ENCODE assay signal across 24 cellular contexts in genomic region chr12:106389181-106389580, GRCh38. TPM values are rescaled to one million over a fixed set of nuclear protein-coding genes. Genes with fewer than 3 reads are reported as not detected.
DNase-seq lines count a peak whose midpoint lies in the region; ATAC-seq, FAIRE-seq and TF ChIP-seq lines count a peak whose summit lies in the region.
"Had no signal": no experiment of that assay in that cellular context is flagged by ENCODE, and none has a peak within 500 bp of the region (broad histone marks: within the 10 kb centered on the region; RNA-seq: fewer than 3 reads in every experiment).

No MANE protein-coding gene starts in this region.

- H3K9me3 Mint-ChIP-seq in MCF 10A (ENCODE audit: unreplicated experiment), result no peaks in the 10 kb centered on the region
- no peaks in the 10 kb centered on the region for H3K9me3 Mint-ChIP-seq in activated naive CD4-positive, alpha-beta T cell treated with anti-CD3 and anti-CD28 coated beads, Interleukin-2, amount 50 U/mL, for 72 hours
- H3K9me3 Mint-ChIP-seq: CD4-positive, alpha-beta memory T cell; HFFc6 had no signal

- H3K4me1 Mint-ChIP-seq in MCF 10A (ENCODE audit: insufficient read depth, unreplicated experiment), result no peaks in the 10 kb centered on the region
- H3K4me1 Mint-ChIP-seq: CD4-positive, alpha-beta memory T cell had no signal

- POLR2A ChIA-PET in MCF 10A (lab: Yijun Ruan, JAX), result no interaction called here

- FAIRE-seq in bronchial epithelial cell (lab: Jason Lieb, UNC), result peak; percentile 13
- FAIRE-seq: A549, GM12892, GM19239, H54 had no signal

- TF ChIP-seq POLR2A in breast epithelium (IDR thresholded peaks at IDR 0.05), result no peak

- peak overlapping the region; percentile 23 for H3K27ac Mint-ChIP-seq in MCF 10A (ENCODE audit: low read depth, unreplicated experiment)
- no peak overlapping the region for H3K27ac Mint-ChIP-seq in activated naive CD4-positive, alpha-beta T cell treated with anti-CD3 and anti-CD28 coated beads, Interleukin-2, amount 50 U/mL, for 72 hours
- H3K27ac Mint-ChIP-seq: CD4-positive, alpha-beta memory T cell; HFFc6 had no signal

- BruUV-seq in MCF 10A (replicated peaks; lab: Mats Ljungman, UMichigan), result no TSS peak

- TF ChIP-seq CTCF in MCF 10A (IDR thresholded peaks at IDR 0.05; ENCODE audit: unreplicated experiment), result no peak
- no peak for TF ChIP-seq CTCF in breast epithelium (IDR thresholded peaks at IDR 0.05)
- no peak for TF ChIP-seq CTCF in bronchial epithelial cell (IDR thresholded peaks at IDR 0.05; ENCODE audit: insufficient read depth, low read length, severe bottlenecking)

- H3K4me3 Mint-ChIP-seq in MCF 10A (ENCODE audit: unreplicated experiment), result no peak overlapping the region
- H3K4me3 Mint-ChIP-seq: CD4-positive, alpha-beta memory T cell; HFFc6 had no signal

- intact Hi-C loops in MCF 10A (cut with micrococcal nuclease) (loop anchor here (10.0 kb wide), 1 partner anchor 706 kb away; the partner anchor contains the start of gene CRY1), breast epithelium (cut with DNase I; ENCODE audit: low total_unique reads) (loop anchor here (10.0 kb wide), 1 partner anchor 456 kb away; no protein-coding TSS in a partner anchor)

- DNase-seq in MCF 10A (ENCODE audit: unreplicated experiment) (no peak), breast epithelium (ENCODE audit: low spot score in 2 of 2) (no peak), bronchial epithelial cell (ENCODE audit: low read depth) (no peak), fibroblast of peridontal ligament (ENCODE audit: extremely low read depth) (peak; percentile 30), inferior parietal cortex (ENCODE audit: extremely low spot score) (peak; percentile 20)
- DNase-seq in activated naive CD4-positive, alpha-beta T cell treated with anti-CD3 and anti-CD28 coated beads, Interleukin-2, amount 50 U/mL, for 72 hours (ENCODE audit: low spot score in 2 of 2), result no peak
- DNase-seq: 8988T; ACHN; C1 segment of cervical spinal cord; Calu3; CD4-positive, alpha-beta memory T cell; COR-L47; DMS53; DMS79 treated with DMSO at 0.1 percent for 48 hours; GF-D8; GOT3; HFFc6 had no signal

- CTCF ChIA-PET in MCF 10A (lab: Yijun Ruan, JAX), result interaction anchor here (0.7 to 5.2 kb wide), 4 partner anchors 31 to 531 kb away, joined by 3 to 58 read pairs (median 8); no protein-coding TSS in a partner anchor

- H3K27me3 ChIP-seq in breast epithelium (no peaks in the 10 kb centered on the region), bronchial epithelial cell (ENCODE audit: control insufficient read depth, insufficient read depth, low read length) (no peaks in the 10 kb centered on the region)

- H3K36me3 Mint-ChIP-seq in MCF 10A (ENCODE audit: insufficient read depth, unreplicated experiment), result peaks cover 30% of the 10 kb centered on the region
- peaks cover 6 to 11% of the 10 kb centered on the region in 2 donors for H3K36me3 Mint-ChIP-seq in activated naive CD4-positive, alpha-beta T cell treated with anti-CD3 and anti-CD28 coated beads, Interleukin-2, amount 50 U/mL, for 72 hours

- H3K4me3 ChIP-seq in breast epithelium (no peak overlapping the region), bronchial epithelial cell (ENCODE audit: low read depth, low read length) (no peak overlapping the region)
- H3K4me3 ChIP-seq: A549, HAP-1 had no signal

- no peak overlapping the region for H3K27ac ChIP-seq in breast epithelium
- H3K27ac ChIP-seq: A549 had no signal

- ATAC-seq in GM18520 (IDR thresholded peaks at IDR 0.05; ENCODE audit: unreplicated experiment) (no peak), HG03378 (IDR thresholded peaks at IDR 0.05; ENCODE audit: unreplicated experiment) (no peak)
- no peak for ATAC-seq in activated naive CD4-positive, alpha-beta T cell treated with anti-CD3 and anti-CD28 coated beads, Interleukin-2, amount 50 U/mL, for 72 hours
- ATAC-seq: A549 had no signal

- H3K9me3 ChIP-seq in breast epithelium, result no peaks in the 10 kb centered on the region
- H3K9me3 ChIP-seq: A549, HAP-1 had no signal

- H3K4me1 ChIP-seq in breast epithelium, result no peaks in the 10 kb centered on the region
- H3K4me1 ChIP-seq: A549, HAP-1 had no signal

- no peaks in the 10 kb centered on the region for H3K27me3 Mint-ChIP-seq in MCF 10A (ENCODE audit: insufficient read depth, unreplicated experiment)
- H3K27me3 Mint-ChIP-seq: CD4-positive, alpha-beta memory T cell had no signal

- no peaks in the 10 kb centered on the region for H3K36me3 ChIP-seq in breast epithelium
- peaks cover 2% of the 10 kb centered on the region for H3K36me3 ChIP-seq in bronchial epithelial cell (ENCODE audit: control insufficient read depth, insufficient read depth, low read length)

RNA-seq across cellular contexts. Expression of gene POLR3B, which starts 31.6 kb away (rescaled TPM):
- 11.1 and 15.7 TPM in 2 replicates for total RNA-seq in MCF 10A (2022)
- 1 to 10 TPM; 7.0 to 9.8 (median 9.2) TPM for total RNA-seq in breast epithelium
- 9.7 and 9.9 TPM in 2 replicates for total RNA-seq in bronchial epithelial cell
- 1 to 10 TPM; 3.6 to 6.4 TPM for total RNA-seq in activated naive CD4-positive, alpha-beta T cell treated with anti-CD3 and anti-CD28 coated beads, Interleukin-2, amount 50 U/mL, for 72 hours

Comparison
In these comparisons a context has a peak if more than half of its experiments do, and no peak if none do; other contexts are left out.
1. DNase-seq: peak in fibroblast of peridontal ligament (single experiment) and inferior parietal cortex (single experiment); none in MCF 10A (single experiment), breast epithelium (0 of 2), bronchial epithelial cell (single experiment) and activated naive CD4-positive, alpha-beta T cell treated with anti-CD3 and anti-CD28 coated beads, Interleukin-2, amount 50 U/mL, for 72 hours (0 of 2).